14 cellular contexts compared by ENCODE assay signal in the genomic region with DNA sequence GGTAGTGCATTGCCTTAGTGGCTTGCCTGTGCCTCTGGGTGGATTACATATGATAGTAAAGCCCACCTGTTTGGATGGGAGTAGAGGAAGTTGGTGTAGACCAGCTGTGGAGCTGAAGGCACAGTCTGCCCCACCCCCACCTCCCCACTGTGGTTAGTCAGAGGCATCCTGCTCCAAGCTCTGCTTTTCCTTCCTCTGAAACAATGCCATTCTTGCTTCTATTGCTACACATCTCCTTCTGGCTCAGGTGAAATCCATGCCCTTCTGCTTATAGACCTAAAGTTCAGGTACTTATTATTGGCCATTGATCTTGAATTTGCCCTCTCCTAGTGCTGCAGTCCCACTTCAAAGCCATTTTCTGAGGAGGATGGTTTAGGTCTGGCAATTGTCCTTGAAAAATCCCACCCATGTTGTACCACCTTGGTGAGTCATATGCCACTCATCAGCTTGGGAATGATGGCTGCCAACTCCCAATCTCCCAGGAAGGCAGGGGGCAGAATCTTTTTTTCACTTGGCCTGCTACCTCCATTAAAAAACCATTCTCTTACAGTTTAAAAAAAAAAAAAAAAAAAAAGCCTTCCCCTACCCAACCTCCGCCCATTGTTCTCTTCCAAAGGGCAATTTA. TPM values are rescaled to one million over a fixed set of nuclear protein-coding genes. Genes with fewer than 3 reads are reported as not detected.
DNase-seq lines count a peak whose midpoint lies in the region; ATAC-seq and TF ChIP-seq lines count a peak whose summit lies in the region.
"Had no signal": no experiment of that assay in that cellular context is flagged by ENCODE, and none has a peak within 500 bp of the region (broad histone marks: within the 10 kb centered on the region; RNA-seq: fewer than 3 reads in every experiment).

No MANE protein-coding gene starts in this region.

- no peaks in the 10 kb centered on the region for H3K9me3 ChIP-seq in RWPE2 (ENCODE audit: severe bottlenecking)
- no peaks in the 10 kb centered on the region for H3K9me3 ChIP-seq in ovary
- H3K9me3 ChIP-seq: heart left ventricle had no signal

- H3K36me3 ChIP-seq in RWPE2 (ENCODE audit: low read depth) (peaks cover 42% of the 10 kb centered on the region), ovary (no peaks in the 10 kb centered on the region)

- peak; percentile 49; the same call in 2 of the 3 replicates for ATAC-seq in RWPE2 (ENCODE audit: low read depth)

- H3K9me3 Mint-ChIP-seq in progenitor cell of endocrine pancreas (ENCODE audit: low read depth), result no peaks in the 10 kb centered on the region

- H3K4me1 ChIP-seq in RWPE2 (ENCODE audit: insufficient read depth, poor library complexity, severe bottlenecking) (peaks cover 7% of the 10 kb centered on the region), ovary (ENCODE audit: insufficient read depth) (no peaks in the 10 kb centered on the region)

- H3K27me3 ChIP-seq in RWPE2 (ENCODE audit: insufficient read depth, poor library complexity, severe bottlenecking) (no peaks in the 10 kb centered on the region), ovary (no peaks in the 10 kb centered on the region)
- H3K27me3 ChIP-seq: cardiac muscle cell, heart left ventricle had no signal

- TF ChIP-seq CTCF in AG10803 (conservative IDR thresholded peaks at IDR 0.05; ENCODE audit: low read length) (no peak), RWPE2 (IDR thresholded peaks at IDR 0.05; ENCODE audit: poor library complexity, severe bottlenecking) (no peak), fibroblast of mammary gland (conservative IDR thresholded peaks at IDR 0.05; ENCODE audit: control insufficient read depth, insufficient read depth, low read depth, low read length) (no peak), ovary (IDR thresholded peaks at IDR 0.05) (no peak), progenitor cell of endocrine pancreas (IDR thresholded peaks at IDR 0.05; ENCODE audit: unreplicated experiment) (no peak)

- peaks cover 13% of the 10 kb centered on the region for H3K36me3 Mint-ChIP-seq in progenitor cell of endocrine pancreas (ENCODE audit: insufficient read depth)

- peak overlapping the region; percentile 18 for H3K27ac ChIP-seq in RWPE2 (ENCODE audit: poor library complexity, severe bottlenecking)
- H3K27ac ChIP-seq in ovary, result no peak overlapping the region
- H3K27ac ChIP-seq: cardiac muscle cell, SK-N-MC had no signal

- DNase-seq in AG10803 (ENCODE audit: low read depth) (peak; percentile 33), GM03348 (ENCODE audit: low spot score) (peak; percentile 31), RWPE2 (ENCODE audit: low spot score) (no peak), fibroblast of mammary gland (ENCODE audit: low read depth) (peak; percentile 22), NCI-H2081 (lab: John Stamatoyannopoulos, UW) (no peak), NCI-H2171 treated with DMSO at 0.1 percent for 48 hours (lab: John Stamatoyannopoulos, UW) (no peak), ovary (no peak), progenitor cell of endocrine pancreas (ENCODE audit: low spot score, unreplicated experiment) (no peak)
- DNase-seq: activated CD4-positive, alpha-beta T cell treated with anti-CD3 and anti-CD28 coated beads for 1 hour; heart left ventricle; stimulated activated CD4-positive, alpha-beta T cell treated with anti-CD3 and anti-CD28 coated beads, Interleukin-4, amount 100 ng/mL, for 1 hour had no signal

- H3K27ac Mint-ChIP-seq in progenitor cell of endocrine pancreas, result no peak overlapping the region

- WGBS in ovary, 3 donors, result 82 to 94% (median 90%) methylated on average over 1 of the region's 1 CpG

- no peak for TF ChIP-seq EP300 in ovary (IDR thresholded peaks at IDR 0.05)

- no peaks in the 10 kb centered on the region for H3K4me1 Mint-ChIP-seq in progenitor cell of endocrine pancreas (ENCODE audit: low read depth)

- no peaks in the 10 kb centered on the region for H3K27me3 Mint-ChIP-seq in progenitor cell of endocrine pancreas

- H3K4me3 ChIP-seq in AG10803 (ENCODE audit: low read length), result no peak overlapping the region
- no peak overlapping the region for H3K4me3 ChIP-seq in RWPE2 (ENCODE audit: severe bottlenecking)
- no peak overlapping the region for H3K4me3 ChIP-seq in fibroblast of mammary gland (ENCODE audit: control insufficient read depth, low read depth, low read length)
- H3K4me3 ChIP-seq in ovary, result no peak overlapping the region
- H3K4me3 ChIP-seq: cardiac muscle cell, heart left ventricle, SK-N-MC had no signal

- no peak for TF ChIP-seq POLR2A in ovary (IDR thresholded peaks at IDR 0.05)

- H3K4me3 Mint-ChIP-seq in progenitor cell of endocrine pancreas (ENCODE audit: low read depth), result no peak overlapping the region

- intact Hi-C loops in ovary (cut with DNase I), result no loop called here

RNA-seq across cellular contexts. Expression of a gene that starts 6.7 kb away (rescaled TPM):
- total RNA-seq in ovary (10 to 100 TPM; 24.3 to 71.9 (median 50.0) TPM), progenitor cell of endocrine pancreas (55.2 and 55.6 TPM in 2 replicates)
- polyA plus RNA-seq in ovary, result 10 to 100 TPM; 23.9 to 33.2 TPM

RNA-seq across cellular contexts. Expression of a gene that starts 27.7 kb away (rescaled TPM):
- total RNA-seq in ovary, result 1 to 10 TPM; 3.2 to 9.4 (median 6.2) TPM
- polyA plus RNA-seq in ovary, result 1 to 10 TPM; 2.3 to 6.8 TPM
- 15.5 and 16.5 TPM in 2 replicates for total RNA-seq in progenitor cell of endocrine pancreas

RNA-seq across cellular contexts. Expression of a gene that starts 32.7 kb away (rescaled TPM):
- total RNA-seq in ovary (1 to 10 TPM; 2.3 to 3.6 (median 2.6) TPM), progenitor cell of endocrine pancreas (5.1 and 5.6 TPM in 2 replicates)
- 1 to 10 TPM; 2.3 to 4.7 TPM for polyA plus RNA-seq in ovary

RNA-seq across cellular contexts. Expression of a gene that starts 36.2 kb away (rescaled TPM):
- total RNA-seq in ovary, result 10 to 100 TPM in 1 of 7 donors, 1 to 10 TPM in 1, under 1 TPM in 2, not detected in 3; 0.22 to 13.3 (median 0.99) TPM
- under 1 TPM in 1 of 2 donors, not detected in 1; 0.05 TPM for polyA plus RNA-seq in ovary
- total RNA-seq in progenitor cell of endocrine pancreas, result not detected in 2 replicates
- total RNA-seq: cardiac muscle cell, heart left ventricle had no signal
- polyA plus RNA-seq: BJ, heart left ventricle had no signal

RNA-seq across cellular contexts. Expression of a gene that starts 49.4 kb away (rescaled TPM):
- 10 to 100 TPM; 11.6 to 34.6 (median 24.6) TPM for total RNA-seq in ovary
- polyA plus RNA-seq in ovary, result 10 to 100 TPM in 1 of 2 donors, 1 to 10 TPM in 1; 9.4 to 13.8 TPM
- 43.2 and 49.2 TPM in 2 replicates for total RNA-seq in progenitor cell of endocrine pancreas

Comparison
In these comparisons a context has a peak if more than half of its experiments do, and no peak if none do; other contexts are left out.
1. DNase-seq: peak in AG10803 (single experiment), GM03348 (single experiment) and fibroblast of mammary gland (single experiment); none in RWPE2 (single experiment), NCI-H2081 (0 of 2), NCI-H2171 treated with DMSO at 0.1 percent for 48 hours (single experiment), ovary (0 of 5) and progenitor cell of endocrine pancreas (single experiment).